Comparison of ENCODE assay signal across 1 cellular context in genomic region chr12:116916714-116917114, GRCh38.
A peak's percentile ranks its signal among the peaks of the same experiment; 100 is the strongest.
TF ChIP-seq lines count a peak whose summit lies in the region.

No MANE protein-coding gene starts in this region.

TF ChIP-seq in K562, 482 proteins besides CTCF, POLR2A, EP300 and RAD21 (continued from another document and continues in another):
- TF ChIP-seq ZNF592 (IDR thresholded peaks at IDR 0.05) (0 out of 2 replicates have a peak, but pooled peaks have one; percentile 14), CC2D1A (IDR thresholded peaks at IDR 0.05) (peak; percentile 57; the same call in 1 of the 2 replicates), VEZF1 (CRISPR knock-in tag; IDR thresholded peaks at IDR 0.05) (peak; percentile 51; the same call in 1 of the 2 replicates), SNIP1 (IDR thresholded peaks at IDR 0.05; ENCODE audit: low read depth) (no peak), TAL1 (IDR thresholded peaks at IDR 0.05) (peak; percentile 39; the same call in 1 of the 2 replicates), SUPT5H (IDR thresholded peaks at IDR 0.05) (peak; percentile 44), C11orf30 (IDR thresholded peaks at IDR 0.05; ENCODE audit: low read depth) (peak; percentile 31; the same call in 1 of the 2 replicates), CEBPB (tag; IDR thresholded peaks at IDR 0.05) (no peak), MAZ (CRISPR knock-in tag; conservative IDR thresholded peaks at IDR 0.05 in 1 of 2, IDR thresholded peaks at IDR 0.05 in 1 of 2) (peak in 1 of 2 experiments; percentile 44; a peak in 1 of 4 replicates), NR2C1 (IDR thresholded peaks at IDR 0.05) (0 out of 2 replicates have a peak, but pooled peaks have one; percentile 4), NR2C1 (tag; IDR thresholded peaks at IDR 0.05) (peak; percentile 46; the same call in 1 of the 2 replicates), HDGF (IDR thresholded peaks at IDR 0.05) (peak; percentile 83; the same call in 1 of the 2 replicates), PTTG1 (tag; IDR thresholded peaks at IDR 0.05; ENCODE audit: low read depth) (no peak), ESRRB (CRISPR knock-in tag; IDR thresholded peaks at IDR 0.05; ENCODE audit: borderline replicate concordance) (no peak), FOS (IDR thresholded peaks at IDR 0.05; ENCODE audit: extremely low read depth, insufficient read length) (peak; percentile 60), CREB1 (IDR thresholded peaks at IDR 0.05) (0 out of 2 replicates have a peak, but pooled peaks have one; percentile 27), CREB1 (CRISPR knock-in tag; IDR thresholded peaks at IDR 0.05) (no peak; the same call in 1 of the 2 replicates), DEAF1 (CRISPR knock-in tag; IDR thresholded peaks at IDR 0.05) (peak; percentile 38; the same call in 1 of the 2 replicates), RFX5 (IDR thresholded peaks at IDR 0.05; ENCODE audit: low read depth, low read length) (no peak), TARDBP (IDR thresholded peaks at IDR 0.05) (0 out of 2 replicates have a peak, but pooled peaks have one; percentile 55), DPF2 (IDR thresholded peaks at IDR 0.05) (peak; percentile 96), SOX6 (IDR thresholded peaks at IDR 0.05) (0 out of 2 replicates have a peak, but pooled peaks have one; percentile 21), TRIM24 (IDR thresholded peaks at IDR 0.05) (peak; percentile 55 to 68), RNF2 (IDR thresholded peaks at IDR 0.05) (0 out of 2 replicates have a peak, but pooled peaks have one; percentile 38), TRIM28 (IDR thresholded peaks at IDR 0.05) (0 out of 2 replicates have a peak, but pooled peaks have one; percentile 25), HSF4 (CRISPR knock-in tag; IDR thresholded peaks at IDR 0.05; ENCODE audit: borderline replicate concordance) (no peak), BCOR (IDR thresholded peaks at IDR 0.05) (peak; percentile 47; the same call in 1 of the 2 replicates), GATAD2A (IDR thresholded peaks at IDR 0.05) (peak; percentile 90; the same call in 1 of the 2 replicates), ETV6 (IDR thresholded peaks at IDR 0.05; ENCODE audit: borderline replicate concordance in 1 of 2, low read depth in 2 of 2, low read length in 1 of 2) (0 out of 4 replicates have a peak, but pooled peaks of 1 of the 2 experiments have one; percentile 39), ETV6 (CRISPR knock-in tag; IDR thresholded peaks at IDR 0.05; ENCODE audit: borderline replicate concordance) (no peak), ZNF512 (tag; IDR thresholded peaks at IDR 0.05) (no peak), HNRNPL (IDR thresholded peaks at IDR 0.05; ENCODE audit: low read depth, low read length) (peak; percentile 74), ZNF212 (CRISPR knock-in tag; IDR thresholded peaks at IDR 0.05) (no peak), ZNF444 (CRISPR knock-in tag; IDR thresholded peaks at IDR 0.05) (no peak), GTF2A2 (tag; IDR thresholded peaks at IDR 0.05) (no peak), ZNF146 (CRISPR knock-in tag; IDR thresholded peaks at IDR 0.05; ENCODE audit: unreplicated experiment) (no peak), ZNF431 (CRISPR knock-in tag; IDR thresholded peaks at IDR 0.05) (no peak), FIP1L1 (IDR thresholded peaks at IDR 0.05; ENCODE audit: low read depth, low read length, poor library complexity, severe bottlenecking) (no peak), FOXK2 (conservative IDR thresholded peaks at IDR 0.05 in 1 of 2, IDR thresholded peaks at IDR 0.05 in 1 of 2; ENCODE audit: low read depth in 2 of 2) (peak; percentile 26 to 59; a peak in 1 of 4 replicates), STAT5B (CRISPR knock-in tag; IDR thresholded peaks at IDR 0.05) (no peak), HNRNPK (IDR thresholded peaks at IDR 0.05; ENCODE audit: low read depth, low read length, poor library complexity, severe bottlenecking) (no peak), SP1 (CRISPR knock-in tag; IDR thresholded peaks at IDR 0.05) (no peak), HMGN3 (IDR thresholded peaks at IDR 0.05; ENCODE audit: borderline replicate concordance, extremely low read depth, insufficient read length, low read depth, low read length) (no peak), HLTF (IDR thresholded peaks at IDR 0.05) (peak; percentile 84; the same call in 1 of the 2 replicates), DIDO1 (tag; IDR thresholded peaks at IDR 0.05; ENCODE audit: low read depth) (peak; percentile 61; the same call in 1 of the 2 replicates), MTA3 (IDR thresholded peaks at IDR 0.05; ENCODE audit: borderline replicate concordance) (peak; percentile 56; the same call in 1 of the 2 replicates), KDM1A (IDR thresholded peaks at IDR 0.05) (peak in 1 of 2 experiments; percentile 16; a peak in 1 of 4 replicates)
- TF ChIP-seq, protein P1, sequence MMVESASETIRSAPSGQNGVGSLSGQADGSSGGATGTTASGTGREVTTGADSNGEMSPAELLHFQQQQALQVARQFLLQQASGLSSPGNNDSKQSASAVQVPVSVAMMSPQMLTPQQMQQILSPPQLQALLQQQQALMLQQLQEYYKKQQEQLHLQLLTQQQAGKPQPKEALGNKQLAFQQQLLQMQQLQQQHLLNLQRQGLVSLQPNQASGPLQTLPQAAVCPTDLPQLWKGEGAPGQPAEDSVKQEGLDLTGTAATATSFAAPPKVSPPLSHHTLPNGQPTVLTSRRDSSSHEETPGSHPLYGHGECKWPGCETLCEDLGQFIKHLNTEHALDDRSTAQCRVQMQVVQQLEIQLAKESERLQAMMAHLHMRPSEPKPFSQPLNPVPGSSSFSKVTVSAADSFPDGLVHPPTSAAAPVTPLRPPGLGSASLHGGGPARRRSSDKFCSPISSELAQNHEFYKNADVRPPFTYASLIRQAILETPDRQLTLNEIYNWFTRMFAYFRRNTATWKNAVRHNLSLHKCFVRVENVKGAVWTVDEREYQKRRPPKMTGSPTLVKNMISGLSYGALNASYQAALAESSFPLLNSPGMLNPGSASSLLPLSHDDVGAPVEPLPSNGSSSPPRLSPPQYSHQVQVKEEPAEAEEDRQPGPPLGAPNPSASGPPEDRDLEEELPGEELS (CRISPR knock-in tag; IDR thresholded peaks at IDR 0.05; ENCODE audit: borderline replicate concordance): no peak
- TF ChIP-seq, protein P2, sequence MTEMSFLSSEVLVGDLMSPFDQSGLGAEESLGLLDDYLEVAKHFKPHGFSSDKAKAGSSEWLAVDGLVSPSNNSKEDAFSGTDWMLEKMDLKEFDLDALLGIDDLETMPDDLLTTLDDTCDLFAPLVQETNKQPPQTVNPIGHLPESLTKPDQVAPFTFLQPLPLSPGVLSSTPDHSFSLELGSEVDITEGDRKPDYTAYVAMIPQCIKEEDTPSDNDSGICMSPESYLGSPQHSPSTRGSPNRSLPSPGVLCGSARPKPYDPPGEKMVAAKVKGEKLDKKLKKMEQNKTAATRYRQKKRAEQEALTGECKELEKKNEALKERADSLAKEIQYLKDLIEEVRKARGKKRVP (CRISPR knock-in tag; IDR thresholded peaks at IDR 0.05): no peak
- TF ChIP-seq, protein P3, sequence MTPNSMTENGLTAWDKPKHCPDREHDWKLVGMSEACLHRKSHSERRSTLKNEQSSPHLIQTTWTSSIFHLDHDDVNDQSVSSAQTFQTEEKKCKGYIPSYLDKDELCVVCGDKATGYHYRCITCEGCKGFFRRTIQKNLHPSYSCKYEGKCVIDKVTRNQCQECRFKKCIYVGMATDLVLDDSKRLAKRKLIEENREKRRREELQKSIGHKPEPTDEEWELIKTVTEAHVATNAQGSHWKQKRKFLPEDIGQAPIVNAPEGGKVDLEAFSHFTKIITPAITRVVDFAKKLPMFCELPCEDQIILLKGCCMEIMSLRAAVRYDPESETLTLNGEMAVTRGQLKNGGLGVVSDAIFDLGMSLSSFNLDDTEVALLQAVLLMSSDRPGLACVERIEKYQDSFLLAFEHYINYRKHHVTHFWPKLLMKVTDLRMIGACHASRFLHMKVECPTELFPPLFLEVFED (CRISPR knock-in tag; conservative IDR thresholded peaks at IDR 0.05): peak; percentile 95
- TF ChIP-seq, protein P4, sequence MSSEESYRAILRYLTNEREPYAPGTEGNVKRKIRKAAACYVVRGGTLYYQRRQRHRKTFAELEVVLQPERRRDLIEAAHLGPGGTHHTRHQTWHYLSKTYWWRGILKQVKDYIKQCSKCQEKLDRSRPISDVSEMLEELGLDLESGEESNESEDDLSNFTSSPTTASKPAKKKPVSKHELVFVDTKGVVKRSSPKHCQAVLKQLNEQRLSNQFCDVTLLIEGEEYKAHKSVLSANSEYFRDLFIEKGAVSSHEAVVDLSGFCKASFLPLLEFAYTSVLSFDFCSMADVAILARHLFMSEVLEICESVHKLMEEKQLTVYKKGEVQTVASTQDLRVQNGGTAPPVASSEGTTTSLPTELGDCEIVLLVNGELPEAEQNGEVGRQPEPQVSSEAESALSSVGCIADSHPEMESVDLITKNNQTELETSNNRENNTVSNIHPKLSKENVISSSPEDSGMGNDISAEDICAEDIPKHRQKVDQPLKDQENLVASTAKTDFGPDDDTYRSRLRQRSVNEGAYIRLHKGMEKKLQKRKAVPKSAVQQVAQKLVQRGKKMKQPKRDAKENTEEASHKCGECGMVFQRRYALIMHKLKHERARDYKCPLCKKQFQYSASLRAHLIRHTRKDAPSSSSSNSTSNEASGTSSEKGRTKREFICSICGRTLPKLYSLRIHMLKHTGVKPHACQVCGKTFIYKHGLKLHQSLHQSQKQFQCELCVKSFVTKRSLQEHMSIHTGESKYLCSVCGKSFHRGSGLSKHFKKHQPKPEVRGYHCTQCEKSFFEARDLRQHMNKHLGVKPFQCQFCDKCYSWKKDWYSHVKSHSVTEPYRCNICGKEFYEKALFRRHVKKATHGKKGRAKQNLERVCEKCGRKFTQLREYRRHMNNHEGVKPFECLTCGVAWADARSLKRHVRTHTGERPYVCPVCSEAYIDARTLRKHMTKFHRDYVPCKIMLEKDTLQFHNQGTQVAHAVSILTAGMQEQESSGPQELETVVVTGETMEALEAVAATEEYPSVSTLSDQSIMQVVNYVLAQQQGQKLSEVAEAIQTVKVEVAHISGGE (CRISPR knock-in tag; IDR thresholded peaks at IDR 0.05): peak in 1 of 3 experiments; percentile 46; a peak in 2 of 6 replicates
